ENCODE assay signal across 8 cellular contexts in genomic region chr7:128136215-128136597, GRCh38.
DNase-seq lines count a peak whose midpoint lies in the region; ATAC-seq, FAIRE-seq and TF ChIP-seq lines count a peak whose summit lies in the region.

No MANE protein-coding gene starts in this region.

- no peak for TF ChIP-seq POLR2A in HepG2 (IDR thresholded peaks at IDR 0.05; ENCODE audit: insufficient read depth in 1 of 2, low read depth in 2 of 2, low read length in 2 of 2)

- TF ChIP-seq CTCF in AG10803 (conservative IDR thresholded peaks at IDR 0.05; ENCODE audit: low read length) = no peak
- no peak for TF ChIP-seq CTCF in HFFc6 (IDR thresholded peaks at IDR 0.05)
- TF ChIP-seq CTCF in astrocyte (IDR thresholded peaks at IDR 0.05; ENCODE audit: insufficient read depth, low read depth, low read length) = no peak
- no peak; the same call in 1 of the 2 replicates for TF ChIP-seq CTCF in HepG2 (CRISPR knock-in tag; IDR thresholded peaks at IDR 0.05)

- H3K27me3 Mint-ChIP-seq in HFFc6 (ENCODE audit: insufficient read depth) = peaks cover 46% of the 10 kb centered on the region
- peaks cover 27% of the 10 kb centered on the region for H3K27me3 Mint-ChIP-seq in astrocyte (ENCODE audit: low read depth, unreplicated experiment)

- peaks cover 7% of the 10 kb centered on the region for H3K4me1 ChIP-seq in astrocyte (ENCODE audit: insufficient read depth, low read length)
- H3K4me1 ChIP-seq in HepG2 (ENCODE audit: insufficient read depth, low read length) = peaks cover 14% of the 10 kb centered on the region
- H3K4me1 ChIP-seq in urinary bladder (ENCODE audit: insufficient read depth) = no peaks in the 10 kb centered on the region

- peaks cover 20% of the 10 kb centered on the region for H3K4me1 Mint-ChIP-seq in HFFc6 (ENCODE audit: low read depth)
- peaks cover 2% of the 10 kb centered on the region for H3K4me1 Mint-ChIP-seq in astrocyte (ENCODE audit: low read depth, unreplicated experiment)

- CTCF ChIA-PET in HepG2 (lab: Yijun Ruan, JAX; ENCODE audit: low intra/inter-chr PET ratio, low total read pairs) = interaction anchor here (3.3 kb wide), 1 partner anchor 73 kb away, joined by 36 read pairs; no protein-coding TSS in a partner anchor

- peaks cover 47% of the 10 kb centered on the region for H3K27me3 ChIP-seq in astrocyte (ENCODE audit: insufficient read depth, low read length)
- H3K27me3 ChIP-seq in HepG2 (ENCODE audit: control insufficient read depth in 1 of 2, insufficient read depth in 2 of 2, low read length in 2 of 2) = peaks cover 2 to 49% of the 10 kb centered on the region in 2 experiments; a peak in 4 of 5 replicates

- no peak for FAIRE-seq in astrocyte (lab: Jason Lieb, UNC)
- FAIRE-seq in HepG2 (lab: Jason Lieb, UNC) = no peak

- H3K27ac ChIP-seq in astrocyte (ENCODE audit: low read depth, low read length) (no peak overlapping the region), HepG2 (ENCODE audit: extremely low read length, insufficient read depth, low read length) (no peak overlapping the region), urinary bladder (ENCODE audit: low read depth) (no peak overlapping the region)

- H3K27ac Mint-ChIP-seq in HFFc6 (no peak overlapping the region), astrocyte (ENCODE audit: unreplicated experiment) (no peak overlapping the region)

- H3K9me3 Mint-ChIP-seq in HFFc6 = no peaks in the 10 kb centered on the region
- peaks cover 2% of the 10 kb centered on the region for H3K9me3 Mint-ChIP-seq in astrocyte (ENCODE audit: unreplicated experiment)

- intact Hi-C loops in HepG2 (cut with micrococcal nuclease; ENCODE audit: unreplicated experiment) = loop anchor here (1.0 kb wide), 1 partner anchor 73 kb away; no protein-coding TSS in a partner anchor

- H3K79me2 ChIP-seq in astrocyte (ENCODE audit: insufficient read depth, low read length) (no peaks in the 10 kb centered on the region), HepG2 (ENCODE audit: insufficient read depth, low read length) (no peaks in the 10 kb centered on the region)

- H3K9ac ChIP-seq in astrocyte (ENCODE audit: low read length) = peak overlapping the region; percentile 60
- H3K9ac ChIP-seq in HepG2 (ENCODE audit: insufficient read depth, low read depth, low read length) = no peak overlapping the region

- no TSS peak for BruUV-seq in HepG2 (replicated peaks; lab: Mats Ljungman, UMichigan)

- 1% methylated on average over 11 of the region's 22 CpGs for whole genome bisulfite sequencing in HepG2 (ENCODE audit: low lambda C conversion rate)
- 4% methylated on average over 22 of the region's 22 CpGs for WGBS in urinary bladder

- ATAC-seq in HepG2 = peak; percentile 64
- no peak for ATAC-seq in HG03439 (IDR thresholded peaks at IDR 0.05; ENCODE audit: unreplicated experiment)

- peak overlapping the region; percentile 93 for H2AFZ ChIP-seq in astrocyte (ENCODE audit: low read depth, low read length)
- H2AFZ ChIP-seq in HepG2 (ENCODE audit: low read length) = no peak overlapping the region

- H3K36me3 ChIP-seq in astrocyte (ENCODE audit: insufficient read depth, low read length) (no peaks in the 10 kb centered on the region), HepG2 (replicated peaks in 1 of 2; ENCODE audit: control insufficient read depth in 1 of 2, insufficient read depth in 2 of 2, low read length in 2 of 2) (no peaks in the 10 kb centered on the region), urinary bladder (ENCODE audit: insufficient read depth) (no peaks in the 10 kb centered on the region)

- no peak for TF ChIP-seq RAD21 in HepG2 (CRISPR knock-in tag; IDR thresholded peaks at IDR 0.05)

- POLR2A ChIA-PET in HepG2 (lab: Yijun Ruan, JAX) = interaction anchor here (0.8 kb wide), 1 partner anchor 13 kb away, joined by 3 read pairs; no protein-coding TSS in a partner anchor

- in situ Hi-C loops in HepG2 (cut with HindIII; ENCODE audit: extremely low pct_ligation_motif_present, low pct_unique_long_range_greater_than_20kb) = loop anchor here (5.0 kb wide), 1 partner anchor 71 kb away; no protein-coding TSS in a partner anchor

- TF ChIP-seq EP300 in HepG2 (IDR thresholded peaks at IDR 0.05; ENCODE audit: low read depth in 2 of 2, low read length in 2 of 2) (no peak), HepG2 (CRISPR knock-in tag; IDR thresholded peaks at IDR 0.05; ENCODE audit: borderline replicate concordance) (no peak)

- H3K36me3 Mint-ChIP-seq in HFFc6 (ENCODE audit: low read depth) = no peaks in the 10 kb centered on the region
- no peaks in the 10 kb centered on the region for H3K36me3 Mint-ChIP-seq in astrocyte (ENCODE audit: low read depth, unreplicated experiment)

- DNase-seq in AG10803 (ENCODE audit: low read depth) (no peak), HFFc6 (no peak), astrocyte (ENCODE audit: low read depth) (no peak), HepG2 (ENCODE audit: low spot score) (no peak), middle frontal gyrus (ENCODE audit: extremely low spot score, low spot score) (no peak)
- no peak for DNase-seq in stimulated activated CD4-positive, alpha-beta T cell treated with anti-CD3 and anti-CD28 coated beads, Interleukin-4, amount 100 ng/mL, for 1 hour

- H3K9me3 ChIP-seq in astrocyte (ENCODE audit: insufficient read depth, low read depth, low read length) (no peaks in the 10 kb centered on the region), HepG2 (ENCODE audit: low read length) (no peaks in the 10 kb centered on the region)

- peak overlapping the region; percentile 79 for H3K4me3 Mint-ChIP-seq in HFFc6
- H3K4me3 Mint-ChIP-seq in astrocyte (ENCODE audit: unreplicated experiment) = peak overlapping the region; percentile 81

- peak overlapping the region; percentile 69 for H3K4me3 ChIP-seq in AG10803 (ENCODE audit: low read length)
- H3K4me3 ChIP-seq in astrocyte (ENCODE audit: insufficient read depth, low read depth, low read length) = peak overlapping the region; percentile 61
- peak overlapping the region; percentile 41 to 72 (median 49) for H3K4me3 ChIP-seq in HepG2 (replicated peaks in 1 of 3; ENCODE audit: insufficient read depth in 1 of 3, low read depth in 2 of 3, low read length in 3 of 3)
- peak overlapping the region; percentile 40 for H3K4me3 ChIP-seq in urinary bladder (ENCODE audit: low read depth, low read length)

- H4K20me1 ChIP-seq in astrocyte (ENCODE audit: insufficient read depth, low read length) = no peaks in the 10 kb centered on the region
- no peaks in the 10 kb centered on the region for H4K20me1 ChIP-seq in HepG2 (ENCODE audit: insufficient read depth, low read length)

- H3K4me2 ChIP-seq in astrocyte (ENCODE audit: low read length) (peak overlapping the region; percentile 87), HepG2 (ENCODE audit: low read depth, low read length) (peak overlapping the region; percentile 91)

TF ChIP-seq in HepG2, 621 proteins besides CTCF, POLR2A, EP300 and RAD21:
- 0 out of 2 replicates have a peak, but pooled peaks have one; percentile 42 for TF ChIP-seq PCBP1 (IDR thresholded peaks at IDR 0.05; ENCODE audit: borderline replicate concordance, low read depth, low read length)
- TF ChIP-seq ZZZ3 (CRISPR knock-in tag; IDR thresholded peaks at IDR 0.05; ENCODE audit: borderline replicate concordance) = 0 out of 2 replicates have a peak, but pooled peaks have one; percentile 22
- TF ChIP-seq GABPA (IDR thresholded peaks at IDR 0.05; ENCODE audit: low read depth, low read length) = no peak
- TF ChIP-seq GABPA (CRISPR knock-in tag; IDR thresholded peaks at IDR 0.05; ENCODE audit: low read depth) = no peak
- no peak for TF ChIP-seq TAF15 (IDR thresholded peaks at IDR 0.05; ENCODE audit: low read depth, low read length, poor library complexity, severe bottlenecking)
- peak; percentile 33; the same call in 1 of the 2 replicates for TF ChIP-seq ZNF543 (CRISPR knock-in tag; IDR thresholded peaks at IDR 0.05)
